ENCODE assay signal across 14 cellular contexts in the genomic region with DNA sequence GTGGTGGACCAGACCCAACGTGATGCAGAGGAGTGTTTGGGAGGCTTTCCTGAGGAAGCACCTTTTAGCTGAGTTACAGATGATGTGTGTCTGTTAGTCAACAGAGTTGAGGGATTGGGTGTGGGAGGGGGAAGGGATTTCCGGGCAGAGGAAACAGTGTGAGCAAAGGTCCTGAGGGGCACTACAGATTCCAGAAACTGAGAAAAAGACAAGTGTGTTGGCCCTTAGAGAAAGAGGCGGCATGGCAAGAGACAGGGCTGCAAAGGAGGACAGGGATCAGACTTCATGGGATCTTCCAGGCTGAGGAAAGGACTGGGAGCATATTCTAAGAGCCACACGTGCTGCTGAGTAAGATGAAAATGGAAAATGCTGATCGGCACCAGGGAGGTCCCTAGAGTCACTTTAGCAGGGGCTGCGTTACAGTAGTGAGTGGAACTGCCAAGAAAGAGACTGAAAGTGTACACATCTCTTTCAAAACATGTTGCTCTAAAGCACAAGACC. TPM values are rescaled to one million over a fixed set of nuclear protein-coding genes. Genes with fewer than 3 reads are reported as not detected.
DNase-seq lines count a peak whose midpoint lies in the region; ATAC-seq, FAIRE-seq and TF ChIP-seq lines count a peak whose summit lies in the region.
"Had no signal": no experiment of that assay in that cellular context is flagged by ENCODE, and none has a peak within 500 bp of the region (broad histone marks: within the 10 kb centered on the region; RNA-seq: fewer than 3 reads in every experiment).

No MANE protein-coding gene starts in this region.

- peaks cover 16% of the 10 kb centered on the region for H3K27me3 ChIP-seq in OCI-LY3 (ENCODE audit: low read depth, low read length)

- no peak overlapping the region for H3K9ac ChIP-seq in OCI-LY3 (ENCODE audit: low read length)

- no peaks in the 10 kb centered on the region for H3K9me3 ChIP-seq in OCI-LY3 (ENCODE audit: insufficient read depth, low read length)
- H3K9me3 ChIP-seq: stomach had no signal

- H3K27ac ChIP-seq in OCI-LY3 (ENCODE audit: low read length) = no peak overlapping the region

- H4K20me1 ChIP-seq in OCI-LY3 (ENCODE audit: insufficient read depth, low read length) = no peaks in the 10 kb centered on the region

- TF ChIP-seq CTCF in OCI-LY3 (IDR thresholded peaks at IDR 0.05; ENCODE audit: low read depth, low read length) = no peak
- TF ChIP-seq CTCF in omental fat pad (IDR thresholded peaks at IDR 0.05) = no peak

- H3K79me2 ChIP-seq in OCI-LY3 (ENCODE audit: low read length) = no peaks in the 10 kb centered on the region

- no peaks in the 10 kb centered on the region for H3K36me3 ChIP-seq in OCI-LY3 (replicated peaks; ENCODE audit: low read depth, low read length)
- H3K36me3 ChIP-seq: stomach had no signal

- H3K4me1 ChIP-seq in OCI-LY3 (ENCODE audit: low read length) = peaks cover 14% of the 10 kb centered on the region

- DNase-seq in GM19239 (ENCODE audit: insufficient read length, low spot score) (no peak), fibroblast of gingiva (ENCODE audit: low read depth) (peak; percentile 32), omental fat pad (ENCODE audit: low spot score) (no peak), SKM-1 treated with dmso at 0.1 percent for 144 hours (lab: John Stamatoyannopoulos, UW; ENCODE audit: unreplicated experiment) (no peak), HUDEP-2 (lab: John Stamatoyannopoulos, UW; ENCODE audit: unreplicated experiment in 76 of 76) (no peak), iPS-NIHi7 (ENCODE audit: extremely low spot score) (no peak)
- DNase-seq: activated naive CD4-positive, alpha-beta T cell treated with anti-CD3 and anti-CD28 coated beads, Interleukin-2, amount 50 U/mL, for 16 hours; NCI-H1105 treated with DMSO at 0.1 percent for 48 hours; nephron progenitor cell; stomach had no signal

- H2AFZ ChIP-seq in OCI-LY3 (ENCODE audit: low read depth, low read length) = peak overlapping the region; percentile 66

- FAIRE-seq in GM19239 (lab: Jason Lieb, UNC) = peak; percentile 81

- H3K4me2 ChIP-seq in OCI-LY3 (ENCODE audit: low read length) = peak overlapping the region; percentile 49

- 0 out of 2 replicates have a peak overlapping the region, but pooled peaks have one; percentile 16 for H3K4me3 ChIP-seq in OCI-LY3 (ENCODE audit: low read length)
- H3K4me3 ChIP-seq: stomach had no signal

- peak; percentile 53 for ATAC-seq in omental fat pad (ENCODE audit: low FRiP score)
- no peak for ATAC-seq in HG03457 (IDR thresholded peaks at IDR 0.05; ENCODE audit: unreplicated experiment)
- ATAC-seq: activated CD4-positive, CD25-positive, alpha-beta regulatory T cell treated with anti-CD3 and anti-CD28 coated beads, Interleukin-2, amount 50 U/mL, for 24 hours had no signal

RNA-seq across cellular contexts. Expression of a gene that starts 9.4 kb away (rescaled TPM):
- total RNA-seq in omental fat pad = 1 to 10 TPM; 1.3 to 5.2 (median 1.5) TPM

RNA-seq across cellular contexts. Expression of a gene that starts 22.9 kb away (rescaled TPM):
- total RNA-seq in omental fat pad = 10 to 100 TPM in 1 of 4 donors, 1 to 10 TPM in 3; 3.2 to 28.4 (median 7.1) TPM

RNA-seq across cellular contexts. Expression of a gene that starts 50.7 kb away (rescaled TPM):
- 100 to 1,000 TPM; 102 to 144 (median 114) TPM for total RNA-seq in omental fat pad

RNA-seq across cellular contexts. Expression of a gene that starts 56.5 kb away (rescaled TPM):
- not detected for total RNA-seq in omental fat pad
- total RNA-seq: RPMI7951, stomach had no signal
